ENCODE assay signal across 11 cellular contexts in the genomic region with DNA sequence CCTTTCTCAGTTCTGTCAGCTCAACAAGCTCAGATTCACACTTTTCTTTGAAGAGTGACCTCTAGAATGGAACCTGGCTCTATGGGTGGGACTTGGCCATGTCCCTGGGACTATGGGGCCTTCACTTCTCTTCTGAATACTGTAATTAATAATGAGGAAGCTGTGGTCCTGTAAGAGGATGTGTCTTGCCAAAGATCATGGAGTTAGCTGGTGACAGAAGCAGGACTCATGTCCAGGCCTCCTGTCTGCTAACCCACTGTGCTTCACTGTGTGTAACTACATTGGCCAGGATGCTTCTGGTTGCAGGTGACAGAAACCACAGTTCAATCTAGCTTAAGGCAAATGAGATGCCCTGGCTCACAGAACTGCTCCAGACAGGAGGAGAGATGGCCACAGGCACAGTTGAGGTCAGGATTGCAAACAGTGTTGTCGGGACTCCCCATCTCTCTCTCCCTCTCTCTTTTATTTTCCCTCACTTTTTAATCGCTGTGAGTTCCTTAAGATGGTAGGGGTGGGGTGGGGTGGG. TPM values are rescaled to one million over a fixed set of nuclear protein-coding genes. Genes with fewer than 3 reads are reported as not detected.
DNase-seq lines count a peak whose midpoint lies in the region; ATAC-seq, FAIRE-seq and TF ChIP-seq lines count a peak whose summit lies in the region.
"Had no signal": no experiment of that assay in that cellular context is flagged by ENCODE, and none has a peak within 500 bp of the region (broad histone marks: within the 10 kb centered on the region; RNA-seq: fewer than 3 reads in every experiment).

No MANE protein-coding gene starts in this region.

- peaks cover 50% of the 10 kb centered on the region for H3K4me1 ChIP-seq in DOHH2 (ENCODE audit: control insufficient read depth, low read length)
- H3K4me1 ChIP-seq in Loucy (ENCODE audit: insufficient read depth, low read length, poor library complexity, severe bottlenecking) = peaks cover 38% of the 10 kb centered on the region
- peaks cover 49 to 52% of the 10 kb centered on the region in 2 experiments for H3K4me1 ChIP-seq in neutrophil (ENCODE audit: control insufficient read depth in 1 of 2, insufficient read depth in 1 of 2, low read depth in 1 of 2, low read length in 1 of 2)
- H3K4me1 ChIP-seq in small intestine (ENCODE audit: control insufficient read depth in 2 of 2, insufficient read depth in 1 of 2, low read depth in 1 of 2, low read length in 1 of 2) = no peaks in the 10 kb centered on the region

- H3K36me3 ChIP-seq in DOHH2 (ENCODE audit: control insufficient read depth, low read length) (peaks cover 53% of the 10 kb centered on the region), Loucy (ENCODE audit: insufficient read depth, low read length) (peaks cover under 1% of the 10 kb centered on the region; the same call in 1 of the 2 replicates), neutrophil (no peaks in the 10 kb centered on the region), small intestine (ENCODE audit: control insufficient read depth in 2 of 2, insufficient read depth in 2 of 2, low read length in 2 of 2) (no peaks in the 10 kb centered on the region)

- peaks cover 8% of the 10 kb centered on the region for H3F3A ChIP-seq in DOHH2 (ENCODE audit: control insufficient read depth, insufficient read depth)
- no peaks in the 10 kb centered on the region; the same call in 1 of the 2 replicates for H3F3A ChIP-seq in Loucy (ENCODE audit: low read depth)

- no peaks in the 10 kb centered on the region for H3K9me2 ChIP-seq in DOHH2 (replicated peaks; ENCODE audit: control insufficient read depth, low read length)
- no peaks in the 10 kb centered on the region for H3K9me2 ChIP-seq in Loucy (replicated peaks; ENCODE audit: low read depth, low read length)

- H3K27me3 Mint-ChIP-seq in activated T-helper 1 cell treated with anti-CD3 and anti-CD28 coated beads, Interleukin-12 subunit alpha, Interleukin-12 subunit beta, Interleukin-2, Interleukin-4 antibody, amounts not matched to agents 30 ng/mL and 10 ng/mL and 1 ng/mL, durations not matched to agents 14 hours and 24 hours and 36 hours (ENCODE audit: insufficient read depth) = no peaks in the 10 kb centered on the region

- H3K27me3 ChIP-seq in DOHH2 (ENCODE audit: control insufficient read depth, low read length) = no peaks in the 10 kb centered on the region
- H3K27me3 ChIP-seq in Loucy (ENCODE audit: insufficient read depth, low read length, poor library complexity, severe bottlenecking) = no peaks in the 10 kb centered on the region
- H3K27me3 ChIP-seq in neutrophil = no peaks in the 10 kb centered on the region
- H3K27me3 ChIP-seq in small intestine (ENCODE audit: control insufficient read depth in 2 of 2, insufficient read depth in 2 of 2, low read length in 2 of 2) = no peaks in the 10 kb centered on the region
- H3K27me3 ChIP-seq: MG63 had no signal

- no peak for DNase-seq in activated T-helper 1 cell treated with anti-CD3 and anti-CD28 coated beads, Interleukin-12 subunit alpha, Interleukin-12 subunit beta, Interleukin-2, Interleukin-4 antibody, amounts not matched to agents 30 ng/mL and 10 ng/mL and 1 ng/mL, durations not matched to agents 14 hours and 24 hours and 36 hours (ENCODE audit: low spot score)
- no peak for DNase-seq in small intestine
- no peak for DNase-seq in central memory CD4-positive, alpha-beta T cell
- DNase-seq: left ventricle myocardium superior; MG63; SHP77; stimulated activated CD4-positive, alpha-beta T cell treated with anti-CD3 and anti-CD28 coated beads, Interleukin-2, amount 100 ng/mL, for 48 hours had no signal

- H3K27ac ChIP-seq in DOHH2 (ENCODE audit: low read depth, low read length) = 0 out of 2 replicates have a peak overlapping the region, but pooled peaks have one; percentile 12
- H3K27ac ChIP-seq in neutrophil = peak overlapping the region; percentile 88
- H3K27ac ChIP-seq in small intestine (ENCODE audit: low read depth in 1 of 2, low read length in 1 of 2) = peak overlapping the region in 1 of 2 donors; percentile 14

- H2AFZ ChIP-seq in Loucy (ENCODE audit: low read length) = no peak overlapping the region

- H3K27ac Mint-ChIP-seq in activated T-helper 1 cell treated with anti-CD3 and anti-CD28 coated beads, Interleukin-12 subunit alpha, Interleukin-12 subunit beta, Interleukin-2, Interleukin-4 antibody, amounts not matched to agents 30 ng/mL and 10 ng/mL and 1 ng/mL, durations not matched to agents 14 hours and 24 hours and 36 hours = peak overlapping the region; percentile 97

- H3K9me3 ChIP-seq in DOHH2 (ENCODE audit: control insufficient read depth, insufficient read depth, low read length) = no peaks in the 10 kb centered on the region
- no peaks in the 10 kb centered on the region for H3K9me3 ChIP-seq in Loucy (ENCODE audit: insufficient read depth, low read depth, low read length)
- H3K9me3 ChIP-seq in neutrophil = no peaks in the 10 kb centered on the region
- no peaks in the 10 kb centered on the region for H3K9me3 ChIP-seq in small intestine (ENCODE audit: control insufficient read depth, low read depth)
- H3K9me3 ChIP-seq: MG63 had no signal

- no peak overlapping the region for H3K9ac ChIP-seq in Loucy (ENCODE audit: low read depth, low read length, poor library complexity, severe bottlenecking)

- H3K4me2 ChIP-seq in DOHH2 (ENCODE audit: low read length) (peak overlapping the region; percentile 81), Loucy (ENCODE audit: low read depth, low read length, poor library complexity, severe bottlenecking) (peak overlapping the region; percentile 82)

- intact Hi-C loops in activated T-helper 1 cell treated with anti-CD3 and anti-CD28 coated beads, Interleukin-12 subunit alpha, Interleukin-12 subunit beta, Interleukin-2, Interleukin-4 antibody, amounts not matched to agents 30 ng/mL and 10 ng/mL and 1 ng/mL, durations not matched to agents 14 hours and 24 hours and 36 hours (cut with micrococcal nuclease) = loop anchor here (2.0 to 10.0 kb wide), 4 partner anchors 20 to 1192 kb away; partner anchors contain the start of genes EOLA2 and IDS

- ATAC-seq in HG02884 (IDR thresholded peaks at IDR 0.05; ENCODE audit: unreplicated experiment) = no peak
- ATAC-seq: left ventricle myocardium superior had no signal

- no peaks in the 10 kb centered on the region for H3K9me3 Mint-ChIP-seq in activated T-helper 1 cell treated with anti-CD3 and anti-CD28 coated beads, Interleukin-12 subunit alpha, Interleukin-12 subunit beta, Interleukin-2, Interleukin-4 antibody, amounts not matched to agents 30 ng/mL and 10 ng/mL and 1 ng/mL, durations not matched to agents 14 hours and 24 hours and 36 hours

- H3K4me3 Mint-ChIP-seq in activated T-helper 1 cell treated with anti-CD3 and anti-CD28 coated beads, Interleukin-12 subunit alpha, Interleukin-12 subunit beta, Interleukin-2, Interleukin-4 antibody, amounts not matched to agents 30 ng/mL and 10 ng/mL and 1 ng/mL, durations not matched to agents 14 hours and 24 hours and 36 hours = peak overlapping the region; percentile 91

- FAIRE-seq in small intestine (lab: Jason Lieb, UNC) = no peak

- no peaks in the 10 kb centered on the region for H4K20me1 ChIP-seq in DOHH2 (ENCODE audit: control insufficient read depth, insufficient read depth, low read depth, low read length)
- H4K20me1 ChIP-seq in Loucy (ENCODE audit: insufficient read depth, low read length, poor library complexity, severe bottlenecking) = peaks cover 11% of the 10 kb centered on the region

- peaks cover 15% of the 10 kb centered on the region for H3K36me3 Mint-ChIP-seq in activated T-helper 1 cell treated with anti-CD3 and anti-CD28 coated beads, Interleukin-12 subunit alpha, Interleukin-12 subunit beta, Interleukin-2, Interleukin-4 antibody, amounts not matched to agents 30 ng/mL and 10 ng/mL and 1 ng/mL, durations not matched to agents 14 hours and 24 hours and 36 hours (ENCODE audit: low read depth)

- H3K4me1 Mint-ChIP-seq in activated T-helper 1 cell treated with anti-CD3 and anti-CD28 coated beads, Interleukin-12 subunit alpha, Interleukin-12 subunit beta, Interleukin-2, Interleukin-4 antibody, amounts not matched to agents 30 ng/mL and 10 ng/mL and 1 ng/mL, durations not matched to agents 14 hours and 24 hours and 36 hours (ENCODE audit: low read depth) = peaks cover 50% of the 10 kb centered on the region

- H3K79me2 ChIP-seq in DOHH2 (ENCODE audit: control insufficient read depth, low read length) (peaks cover 74% of the 10 kb centered on the region), Loucy (ENCODE audit: insufficient read depth, low read length) (peaks cover 56% of the 10 kb centered on the region)

- H3K4me3 ChIP-seq in DOHH2 (ENCODE audit: low read length) (peak overlapping the region; percentile 77), Loucy (ENCODE audit: low read length, poor library complexity, severe bottlenecking) (peak overlapping the region; percentile 83), neutrophil (ENCODE audit: low read depth in 1 of 2, low read length in 1 of 2) (peak overlapping the region; percentile 43), small intestine (ENCODE audit: low read depth in 1 of 2, low read length in 2 of 2) (no peak overlapping the region)
- H3K4me3 ChIP-seq: MG63 had no signal

- 37 to 56% (median 45%) methylated on average over 1 to 2 of the region's 2 CpGs for WGBS in small intestine, 3 donors

- TF ChIP-seq CTCF in DOHH2 (IDR thresholded peaks at IDR 0.05; ENCODE audit: low read depth, low read length, poor library complexity, severe bottlenecking) (no peak), Loucy (conservative IDR thresholded peaks at IDR 0.05; ENCODE audit: low read length) (no peak), neutrophil (IDR thresholded peaks at IDR 0.05) (no peak)

RNA-seq across cellular contexts. Expression of gene MTMR1, which starts 3.1 kb away (rescaled TPM):
- total RNA-seq in activated T-helper 1 cell treated with anti-CD3 and anti-CD28 coated beads, Interleukin-12 subunit alpha, Interleukin-12 subunit beta, Interleukin-2, Interleukin-4 antibody, amounts not matched to agents 30 ng/mL and 10 ng/mL and 1 ng/mL, durations not matched to agents 14 hours and 24 hours and 36 hours = 31.8 and 40.0 TPM in 2 replicates
- polyA plus RNA-seq in small intestine = 1 to 10 TPM; 5.6 to 7.1 (median 5.7) TPM

Comparison
In these comparisons a context has a peak if more than half of its experiments do, and no peak if none do; other contexts are left out.
1. H3K4me3 ChIP-seq: peak in DOHH2 (single experiment), Loucy (single experiment) and neutrophil (2 of 2); none in small intestine (0 of 2).